Comparison of ENCODE assay signal across 8 cellular contexts in the genomic region with DNA sequence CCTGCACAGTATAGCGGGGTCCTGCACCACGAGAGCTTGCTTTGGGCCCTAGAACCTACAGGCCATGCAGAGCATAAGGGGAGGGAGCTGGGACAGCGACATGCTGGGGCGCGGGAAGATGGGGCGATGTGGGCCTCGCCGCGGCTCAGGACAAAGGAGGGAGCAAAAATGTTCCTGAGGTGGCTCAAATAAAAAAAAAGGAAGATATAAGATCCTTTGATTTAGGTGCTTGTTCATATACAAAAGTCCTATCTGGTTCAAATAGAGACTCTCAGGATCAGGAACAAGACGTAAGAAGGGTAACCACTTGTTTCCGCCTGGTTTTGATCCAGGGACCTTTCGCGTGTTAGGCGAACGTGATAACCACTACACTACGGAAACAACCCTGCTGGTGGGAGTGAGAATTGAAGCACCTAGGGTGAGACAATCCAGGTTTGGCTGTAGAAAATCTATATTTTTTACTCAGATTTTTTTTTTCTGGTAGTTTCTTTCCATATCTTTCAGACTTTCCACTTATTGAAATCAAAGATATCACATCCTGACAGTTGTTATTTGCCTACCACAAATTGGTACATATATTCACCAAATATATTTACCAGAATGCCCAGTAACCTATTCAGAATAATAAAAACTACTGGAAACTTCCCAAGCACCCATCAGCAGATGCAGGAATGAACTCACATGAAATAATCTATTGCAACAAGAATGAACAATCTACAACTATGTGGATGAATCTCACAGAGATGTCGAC.
DNase-seq lines count a peak whose midpoint lies in the region; ATAC-seq and TF ChIP-seq lines count a peak whose summit lies in the region.

No MANE protein-coding gene starts in this region.

- peak; percentile 57 for ATAC-seq in activated CD8-positive, alpha-beta memory T cell treated with anti-CD3 and anti-CD28 coated beads, Interleukin-2, amount 10 ng/mL, durations not matched to agents 7 days and 5 days
- no peak for ATAC-seq in CD4-positive, alpha-beta T cell (ENCODE audit: poor library complexity)

- intact Hi-C loops in CD4-positive, alpha-beta T cell (cut with DNase I, micrococcal nuclease): no loop called here

- H3K27me3 Mint-ChIP-seq in activated CD8-positive, alpha-beta memory T cell treated with anti-CD3 and anti-CD28 coated beads, Interleukin-2, amount 10 ng/mL, durations not matched to agents 7 days and 5 days: peaks cover 32% of the 10 kb centered on the region
- peaks cover 80% of the 10 kb centered on the region for H3K27me3 Mint-ChIP-seq in CD4-positive, alpha-beta T cell

- peaks cover 6% of the 10 kb centered on the region for H3K9me3 ChIP-seq in CD4-positive, alpha-beta T cell (ENCODE audit: control insufficient read depth, low read length)

- H3K27ac Mint-ChIP-seq in activated CD8-positive, alpha-beta memory T cell treated with anti-CD3 and anti-CD28 coated beads, Interleukin-2, amount 10 ng/mL, durations not matched to agents 7 days and 5 days: no peak overlapping the region
- no peak overlapping the region for H3K27ac Mint-ChIP-seq in CD4-positive, alpha-beta T cell

- TF ChIP-seq CTCF in CD4-positive, alpha-beta T cell (IDR thresholded peaks at IDR 0.05): no peak

- H3K36me3 Mint-ChIP-seq in activated CD8-positive, alpha-beta memory T cell treated with anti-CD3 and anti-CD28 coated beads, Interleukin-2, amount 10 ng/mL, durations not matched to agents 7 days and 5 days: no peaks in the 10 kb centered on the region
- no peaks in the 10 kb centered on the region for H3K36me3 Mint-ChIP-seq in CD4-positive, alpha-beta T cell (ENCODE audit: low read depth)

- H3K4me1 Mint-ChIP-seq in activated CD8-positive, alpha-beta memory T cell treated with anti-CD3 and anti-CD28 coated beads, Interleukin-2, amount 10 ng/mL, durations not matched to agents 7 days and 5 days: peaks cover 11% of the 10 kb centered on the region
- H3K4me1 Mint-ChIP-seq in CD4-positive, alpha-beta T cell (ENCODE audit: low read depth): no peaks in the 10 kb centered on the region

- peaks cover 31% of the 10 kb centered on the region for H3K27me3 ChIP-seq in CD4-positive, alpha-beta T cell (ENCODE audit: control insufficient read depth, insufficient read depth, low read length)

- H3K9me3 Mint-ChIP-seq in activated CD8-positive, alpha-beta memory T cell treated with anti-CD3 and anti-CD28 coated beads, Interleukin-2, amount 10 ng/mL, durations not matched to agents 7 days and 5 days (ENCODE audit: low read depth): no peaks in the 10 kb centered on the region
- no peaks in the 10 kb centered on the region for H3K9me3 Mint-ChIP-seq in CD4-positive, alpha-beta T cell

- CTCF ChIA-PET in activated CD8-positive, alpha-beta memory T cell treated with anti-CD3 and anti-CD28 coated beads, Interleukin-2, amount 10 ng/mL, durations not matched to agents 7 days and 5 days (lab: Charles Lee): no interaction called here
- CTCF ChIA-PET in CD4-positive, alpha-beta T cell (lab: Charles Lee): no interaction called here

- POLR2A ChIA-PET in CD4-positive, alpha-beta T cell (lab: Charles Lee): no interaction called here

- peak; percentile 12 to 61 for DNase-seq in activated CD4-positive, alpha-beta T cell treated with anti-CD3 and anti-CD28 coated beads for 24 hours (ENCODE audit: low read depth in 2 of 2)
- no peak for DNase-seq in activated CD4-positive, alpha-beta T cell treated with anti-CD3 and anti-CD28 coated beads for 4 hours
- DNase-seq in NAMALWA (ENCODE audit: low spot score) (peak; percentile 34), iPS-NIHi11 (ENCODE audit: low spot score) (peak; percentile 72), NCI-H2029 treated with DMSO at 0.1 percent for 48 hours (lab: John Stamatoyannopoulos, UW) (no peak), OCI-M2 (lab: John Stamatoyannopoulos, UW; ENCODE audit: unreplicated experiment) (no peak)
- DNase-seq in activated CD8-positive, alpha-beta memory T cell treated with anti-CD3 and anti-CD28 coated beads, Interleukin-2, amount 10 ng/mL, durations not matched to agents 7 days and 5 days: peak; percentile 69
- DNase-seq in CD4-positive, alpha-beta T cell: no peak

- no peak overlapping the region for H3K27ac ChIP-seq in CD4-positive, alpha-beta T cell (ENCODE audit: low read depth, low read length)

- H3K4me3 Mint-ChIP-seq in activated CD8-positive, alpha-beta memory T cell treated with anti-CD3 and anti-CD28 coated beads, Interleukin-2, amount 10 ng/mL, durations not matched to agents 7 days and 5 days: no peak overlapping the region
- no peak overlapping the region for H3K4me3 Mint-ChIP-seq in CD4-positive, alpha-beta T cell

Comparison
In these comparisons a context has a peak if more than half of its experiments do, and no peak if none do; other contexts are left out.
1. DNase-seq: peak in activated CD4-positive, alpha-beta T cell treated with anti-CD3 and anti-CD28 coated beads for 24 hours (2 of 2), NAMALWA (single experiment), activated CD8-positive, alpha-beta memory T cell treated with anti-CD3 and anti-CD28 coated beads, Interleukin-2, amount 10 ng/mL, durations not matched to agents 7 days and 5 days (single experiment) and iPS-NIHi11 (single experiment); none in activated CD4-positive, alpha-beta T cell treated with anti-CD3 and anti-CD28 coated beads for 4 hours (0 of 2), CD4-positive, alpha-beta T cell (0 of 10), NCI-H2029 treated with DMSO at 0.1 percent for 48 hours (single experiment) and OCI-M2 (single experiment).